In genomic region chr7:105015631-105015965, GRCh38 we compare ENCODE assay signal across 8 cellular contexts. TPM values are rescaled to one million over a fixed set of nuclear protein-coding genes. Genes with fewer than 3 reads are reported as not detected.
DNase-seq lines count a peak whose midpoint lies in the region; ATAC-seq, FAIRE-seq and TF ChIP-seq lines count a peak whose summit lies in the region.

No MANE protein-coding gene starts in this region.

- FAIRE-seq in GM12892 (lab: Jason Lieb, UNC) = no peak

- peaks cover 65% of the 10 kb centered on the region for H3K79me2 ChIP-seq in OCI-LY7 (ENCODE audit: insufficient read depth, low read depth, low read length)

- H3K36me3 ChIP-seq in OCI-LY7 (ENCODE audit: insufficient read depth, low read length) (peaks cover 34% of the 10 kb centered on the region), liver (ENCODE audit: control insufficient read depth in 4 of 4, insufficient read depth in 3 of 4, low read depth in 1 of 4, low read length in 3 of 4) (no peaks in the 10 kb centered on the region)

- H2AFZ ChIP-seq in OCI-LY7 (ENCODE audit: low read length) = peak overlapping the region; percentile 9; the same call in 1 of the 2 replicates

- H3K4me1 ChIP-seq in OCI-LY7 (ENCODE audit: insufficient read depth, low read length, poor library complexity, severe bottlenecking) (peaks cover 45% of the 10 kb centered on the region), liver (ENCODE audit: control insufficient read depth in 4 of 4, insufficient read depth in 4 of 4, low read length in 3 of 4) (peaks cover 7 to 41% (median 37%) of the 10 kb centered on the region in 4 donors)

- no peak for ATAC-seq in GM19023 (IDR thresholded peaks at IDR 0.05; ENCODE audit: unreplicated experiment)

- H3K9me3 ChIP-seq in AG04450 (ENCODE audit: control insufficient read depth, insufficient read depth, low read length) (peaks cover 6% of the 10 kb centered on the region; the same call in 1 of the 2 replicates), OCI-LY7 (ENCODE audit: low read length) (no peaks in the 10 kb centered on the region), liver (ENCODE audit: control insufficient read depth in 4 of 4, low read length in 3 of 4) (no peaks in the 10 kb centered on the region)

- CTCF ChIA-PET in AG04450 (lab: Charles Lee) = interaction anchor here (1.0 to 5.4 kb wide), 2 partner anchors 9 to 33 kb away, joined by 4 to 38 read pairs; no protein-coding TSS in a partner anchor
- CTCF ChIA-PET in OCI-LY7 (lab: Charles Lee; ENCODE audit: unreplicated experiment) = interaction anchor here (0.8 to 2.0 kb wide), 2 partner anchors 13 to 88 kb away, joined by 4 read pairs; no protein-coding TSS in a partner anchor

- peaks cover 32% of the 10 kb centered on the region for H4K20me1 ChIP-seq in OCI-LY7 (ENCODE audit: insufficient read depth, low read length)

- TF ChIP-seq CTCF in AG04450 (IDR thresholded peaks at IDR 0.05; ENCODE audit: low read depth, low read length) (no peak), GM12875 (IDR thresholded peaks at IDR 0.05; ENCODE audit: borderline replicate concordance, insufficient read depth, low read depth, low read length) (no peak), OCI-LY7 (conservative IDR thresholded peaks at IDR 0.05; ENCODE audit: low read length) (no peak), cardiac fibroblast (IDR thresholded peaks at IDR 0.05; ENCODE audit: low read depth, low read length) (no peak), liver (IDR thresholded peaks at IDR 0.05; ENCODE audit: low read depth, low read length, missing input control) (no peak)

- peak overlapping the region; percentile 95 to 97 for H3K9ac ChIP-seq in liver (ENCODE audit: low read depth in 1 of 2, low read length in 2 of 2)

- H3K9me2 ChIP-seq in OCI-LY7 (ENCODE audit: insufficient read depth, low read length) = no peaks in the 10 kb centered on the region

- H3K27ac ChIP-seq in AG04450 (ENCODE audit: low read depth, low read length) = no peak overlapping the region
- peak overlapping the region; percentile 96 for H3K27ac ChIP-seq in OCI-LY7 (ENCODE audit: low read depth, low read length, poor library complexity, severe bottlenecking)
- H3K27ac ChIP-seq in liver (ENCODE audit: low read depth in 1 of 2, low read length in 2 of 2) = peak overlapping the region; percentile 99 to 100
- peak overlapping the region; percentile 100 for H3K27ac ChIP-seq in temporal lobe (ENCODE audit: low read depth, low read length)

- WGBS in liver = 8% methylated on average over 6 of the region's 6 CpGs

- TF ChIP-seq POLR2A in GM12892 (IDR thresholded peaks at IDR 0.05; ENCODE audit: low read depth, low read length) = no peak

- BruUV-seq in OCI-LY7 (replicated peaks; lab: Mats Ljungman, UMichigan) = TSS peak; percentile 48

- peak overlapping the region; percentile 91 for H3K4me2 ChIP-seq in OCI-LY7 (ENCODE audit: low read length)

- H3K27me3 ChIP-seq in AG04450 (ENCODE audit: control insufficient read depth, insufficient read depth, low read length) (no peaks in the 10 kb centered on the region), liver (ENCODE audit: control insufficient read depth in 4 of 4, insufficient read depth in 4 of 4, low read length in 3 of 4) (no peaks in the 10 kb centered on the region)

- H3K4me3 ChIP-seq in AG04450 (ENCODE audit: low read depth, low read length) = peak overlapping the region; percentile 97
- peak overlapping the region; percentile 89 for H3K4me3 ChIP-seq in GM12875 (ENCODE audit: low read depth, low read length)
- peak overlapping the region; percentile 90 for H3K4me3 ChIP-seq in OCI-LY7 (ENCODE audit: low read depth, low read length, poor library complexity, severe bottlenecking)
- H3K4me3 ChIP-seq in cardiac fibroblast (replicated peaks in 1 of 2; ENCODE audit: low read depth in 2 of 2, low read length in 2 of 2) = peak overlapping the region; percentile 99 to 100
- peak overlapping the region; percentile 83 to 90 (median 83) for H3K4me3 ChIP-seq in liver (ENCODE audit: low read depth in 1 of 3, low read length in 3 of 3)

- DNase-seq in AG04450 (ENCODE audit: low read depth, low spot score) (no peak), OCI-LY7 (ENCODE audit: low spot score) (peak; percentile 47), cardiac fibroblast (ENCODE audit: low read depth in 2 of 2) (peak in 1 of 2 donors; percentile 36), GM12892 (ENCODE audit: insufficient read length) (no peak)

- intact Hi-C loops in OCI-LY7 (cut with micrococcal nuclease; ENCODE audit: unreplicated experiment) = loop anchor here (10.0 kb wide), 1 partner anchor 1099 kb away; the partner anchor contains the start of gene SYPL1

- TF ChIP-seq RAD21 in liver (IDR thresholded peaks at IDR 0.05) = no peak

- POLR2A ChIA-PET in AG04450 (lab: Yijun Ruan, JAX) = interaction anchor here (1.0 to 3.9 kb wide), 4 partner anchors 9 to 58 kb away, joined by 3 to 31 read pairs (median 8); no protein-coding TSS in a partner anchor
- POLR2A ChIA-PET in OCI-LY7 (lab: Charles Lee) = interaction anchor here (0.6 to 4.2 kb wide), 19 partner anchors 8 to 1057 kb away, joined by 3 to 49 read pairs (median 3); partner anchors contain the start of gene RINT1

TF ChIP-seq in liver, 16 proteins besides CTCF, POLR2A, EP300 and RAD21:
- peak; percentile 97 for TF ChIP-seq YY1 (IDR thresholded peaks at IDR 0.05)
- no peak for TF ChIP-seq SP1 (IDR thresholded peaks at IDR 0.05)

RNA-seq across cellular contexts. Expression of gene KMT2E, which starts 1.6 kb away (rescaled TPM):
- polyA plus RNA-seq in AG04450 (2011; rRNA removed) = 13.8 and 24.1 TPM in 2 replicates
- 74.9 and 89.4 TPM in 2 replicates for polyA minus RNA-seq in AG04450 (2011; rRNA and poly(A)+ RNA removed)
- total RNA-seq in OCI-LY7 (2014; rRNA removed; shearing (Covaris generic)) = 50.1 and 52.5 TPM in 2 replicates
- 68.0 and 72.8 TPM in 2 replicates for total RNA-seq in OCI-LY7 (2022)
- total RNA-seq in liver = 10 to 100 TPM; 52.4 to 55.6 TPM
- polyA plus RNA-seq in liver = 10 to 100 TPM in 1 of 2 donors, 1 to 10 TPM in 1; 7.1 to 32.5 TPM
- total RNA-seq in temporal lobe = 217 TPM
- polyA plus RNA-seq in GM12892 (2012; ENCODE audit: missing spikeins) = 41.5 TPM
